ENCODE assay signal across 21 cellular contexts in genomic region chr5:57417981-57418380, GRCh38.
"Had no signal": no experiment of that assay in that cellular context is flagged by ENCODE, and none has a peak within 500 bp of the region (broad histone marks: within the 10 kb centered on the region; RNA-seq: fewer than 3 reads in every experiment).

No MANE protein-coding gene starts in this region.

- H3K27ac Mint-ChIP-seq: immature natural killer cell, mesothelial cell of epicardium, naive B cell had no signal

- H3K4me3 Mint-ChIP-seq: immature natural killer cell, mesothelial cell of epicardium, naive B cell had no signal

- DNase-seq: dermis blood vessel endothelial cell; dorsolateral prefrontal cortex; effector CD4-positive, alpha-beta T cell; effector memory CD4-positive, alpha-beta T cell; foreskin keratinocyte; heart left ventricle; hypothalamus; immature natural killer cell; islet precursor cell; kidney; kidney glomerular epithelial cell; left colon; left ventricle myocardium superior; lower lobe of right lung; mesenchymal stem cell; mucosa of descending colon; naive B cell had no signal

- H3K36me3 ChIP-seq: gastroesophageal sphincter, heart left ventricle, lower lobe of right lung had no signal

- H3K27ac ChIP-seq: coronary artery, dorsolateral prefrontal cortex, foreskin keratinocyte, gastroesophageal sphincter, heart left ventricle, hepatocyte, lower lobe of right lung had no signal

- H3K36me3 Mint-ChIP-seq: immature natural killer cell, mesothelial cell of epicardium, naive B cell had no signal

- H3K27me3 ChIP-seq: dorsolateral prefrontal cortex, gastroesophageal sphincter, heart left ventricle, hepatocyte had no signal

- H3K4me1 ChIP-seq: foreskin keratinocyte, gastroesophageal sphincter, lower lobe of right lung had no signal

- H3K9me3 ChIP-seq: gastroesophageal sphincter, heart left ventricle, lower lobe of right lung, mucosa of descending colon had no signal

- H3K4me3 ChIP-seq: coronary artery, dorsolateral prefrontal cortex, gastroesophageal sphincter, heart left ventricle, hepatocyte, lower lobe of right lung, mucosa of descending colon had no signal

- H3K4me1 Mint-ChIP-seq: immature natural killer cell had no signal

- H3K9me3 Mint-ChIP-seq: naive B cell had no signal
